ENCODE assay signal across 22 cellular contexts in genomic region chr5:71893451-71893850, GRCh38.
"Had no signal": no experiment of that assay in that cellular context is flagged by ENCODE, and none has a peak within 500 bp of the region (broad histone marks: within the 10 kb centered on the region; RNA-seq: fewer than 3 reads in every experiment).

No MANE protein-coding gene starts in this region.

- ATAC-seq: activated naive CD4-positive, alpha-beta T cell treated with anti-CD3 and anti-CD28 coated beads, Interleukin-2, amount 50 U/mL, for 72 hours; activated T-cell treated with anti-CD3 and anti-CD28 coated beads, Interleukin-2, amount 50 U/mL, for 72 hours; body of pancreas; effector memory CD8-positive, alpha-beta T cell; gastroesophageal sphincter; left ventricle myocardium superior; pancreas; stimulated activated naive CD8-positive, alpha-beta T cell treated with anti-CD3 and anti-CD28 coated beads, Interleukin-15, Interleukin-2, amounts not matched to agents 100 U/mL and 50 U/mL, for 24 hours had no signal

- H3K4me1 Mint-ChIP-seq: activated B cell treated with CpG ODN at 0.5 μM for 24 hours had no signal

- H3K27ac Mint-ChIP-seq: activated B cell treated with CpG ODN at 0.5 μM for 24 hours; activated naive CD4-positive, alpha-beta T cell treated with anti-CD3 and anti-CD28 coated beads, Interleukin-2, amount 50 U/mL, for 72 hours; activated T-cell treated with anti-CD3 and anti-CD28 coated beads, Interleukin-2, amount 50 U/mL, for 72 hours; effector memory CD8-positive, alpha-beta T cell; nephron progenitor cell; T-helper 2 cell treated with Interferon-gamma antibody and Interleukin-4, amounts not matched to agents 5 μg/mL and 100 μg/mL, for 36 hours had no signal

- H3K9me3 Mint-ChIP-seq: activated B cell treated with CpG ODN at 0.5 μM for 24 hours had no signal

- H3K4me3 Mint-ChIP-seq: activated B cell treated with CpG ODN at 0.5 μM for 24 hours; activated T-cell treated with anti-CD3 and anti-CD28 coated beads, Interleukin-2, amount 50 U/mL, for 72 hours; effector memory CD8-positive, alpha-beta T cell; nephron progenitor cell; T-helper 2 cell treated with Interferon-gamma antibody and Interleukin-4, amounts not matched to agents 5 μg/mL and 100 μg/mL, for 36 hours had no signal

- DNase-seq: activated B cell treated with CpG ODN at 0.5 μM for 24 hours; activated naive CD4-positive, alpha-beta T cell; activated T-cell treated with anti-CD3 and anti-CD28 coated beads for 4 hours; activated T-cell treated with anti-CD3 and anti-CD28 coated beads, Interleukin-2, amount 50 U/mL, for 72 hours; aorta; body of pancreas; effector memory CD8-positive, alpha-beta T cell; erythroblast; kidney glomerular epithelial cell; left ventricle myocardium superior; nephron progenitor cell; pancreas; retina; stimulated activated naive CD8-positive, alpha-beta T cell treated with anti-CD3 and anti-CD28 coated beads, Interleukin-15, Interleukin-2, amounts not matched to agents 100 U/mL and 50 U/mL, for 24 hours; T-helper 1 cell; uterus had no signal

- H3K4me3 ChIP-seq: body of pancreas, coronary artery, gastroesophageal sphincter, pancreas, prostate gland, thoracic aorta, uterus had no signal
